In genomic region chr6:136751991-136752390, GRCh38 we compare ENCODE assay signal across 1 cellular context.
TF ChIP-seq lines count a peak whose summit lies in the region.

No MANE protein-coding gene starts in this region.

TF ChIP-seq in K562, 482 proteins besides CTCF, POLR2A, EP300 and RAD21 (continued from another document):
- no peak for TF ChIP-seq NFIX (CRISPR knock-in tag; IDR thresholded peaks at IDR 0.05; ENCODE audit: low read depth)
TF ChIP-seq in K562: peak in this region for 0.
